ENCODE assay signal across 16 cellular contexts in the genomic region with DNA sequence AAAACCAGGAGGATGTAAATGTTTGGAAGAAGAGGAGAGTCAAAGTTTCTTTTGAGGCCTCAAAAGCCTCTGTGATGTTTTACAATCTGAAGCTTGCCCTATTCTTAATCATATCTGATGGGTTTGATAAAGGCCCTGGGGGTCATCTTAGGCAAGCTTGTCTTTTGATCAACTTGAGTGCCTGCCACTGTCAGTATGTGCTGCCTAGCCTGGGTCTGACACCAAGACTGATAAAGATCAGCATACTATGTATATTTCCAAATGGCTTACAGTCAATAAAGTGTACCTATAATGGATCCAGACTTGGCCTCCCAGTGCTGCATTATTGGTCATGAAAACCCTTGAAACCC. TPM values are rescaled to one million over a fixed set of nuclear protein-coding genes. Genes with fewer than 3 reads are reported as not detected.
DNase-seq lines count a peak whose midpoint lies in the region; ATAC-seq and TF ChIP-seq lines count a peak whose summit lies in the region.
"Had no signal": no experiment of that assay in that cellular context is flagged by ENCODE, and none has a peak within 500 bp of the region (broad histone marks: within the 10 kb centered on the region; RNA-seq: fewer than 3 reads in every experiment).

No MANE protein-coding gene starts in this region.

- no peaks in the 10 kb centered on the region for H3K27me3 ChIP-seq in KMS-11 (ENCODE audit: insufficient read depth, low read depth)
- no peaks in the 10 kb centered on the region for H3K27me3 ChIP-seq in transverse colon
- H3K27me3 ChIP-seq: gastroesophageal sphincter, right lobe of liver had no signal

- no peaks in the 10 kb centered on the region for H3K79me2 ChIP-seq in KMS-11 (ENCODE audit: insufficient read depth, low read depth)

- intact Hi-C loops in dendritic cell treated with granulocyte-macrophage colony-stimulating factor and Interleukin-4, amounts not matched to agents 40 ng/mL and 50 ng/mL, for 4 days (cut with micrococcal nuclease), result loop anchor here (5.0 kb wide), 1 partner anchor 46 kb away; no protein-coding TSS in a partner anchor
- intact Hi-C loops in transverse colon (cut with DNase I; ENCODE audit: low total_unique reads), result no loop called here

- peak overlapping the region; percentile 73 for H3K27ac Mint-ChIP-seq in dendritic cell treated with granulocyte-macrophage colony-stimulating factor and Interleukin-4, amounts not matched to agents 40 ng/mL and 50 ng/mL, for 4 days

- peaks cover 17% of the 10 kb centered on the region for H3K36me3 Mint-ChIP-seq in dendritic cell treated with granulocyte-macrophage colony-stimulating factor and Interleukin-4, amounts not matched to agents 40 ng/mL and 50 ng/mL, for 4 days (ENCODE audit: low read depth)
- H3K36me3 Mint-ChIP-seq: natural killer cell had no signal

- no peak for TF ChIP-seq EP300 in transverse colon (IDR thresholded peaks at IDR 0.05; ENCODE audit: low read depth)

- H3K4me1 ChIP-seq in KMS-11 (ENCODE audit: low read depth, poor library complexity, severe bottlenecking) (peaks cover 42% of the 10 kb centered on the region), transverse colon (peaks cover 4 to 96% (median 50%) of the 10 kb centered on the region in 4 donors)
- H3K4me1 ChIP-seq: gastroesophageal sphincter had no signal

- no peak for ATAC-seq in HG03521 (IDR thresholded peaks at IDR 0.05; ENCODE audit: unreplicated experiment)
- ATAC-seq: gastroesophageal sphincter had no signal

- TF ChIP-seq CTCF in KMS-11 (conservative IDR thresholded peaks at IDR 0.05; ENCODE audit: low read depth, low read length) (no peak), transverse colon (IDR thresholded peaks at IDR 0.05) (no peak)

- no peaks in the 10 kb centered on the region for H3K27me3 Mint-ChIP-seq in dendritic cell treated with granulocyte-macrophage colony-stimulating factor and Interleukin-4, amounts not matched to agents 40 ng/mL and 50 ng/mL, for 4 days

- peak overlapping the region; percentile 29; the same call in 1 of the 2 replicates for H2AFZ ChIP-seq in KMS-11 (ENCODE audit: low read depth)

- H3K4me1 Mint-ChIP-seq in dendritic cell treated with granulocyte-macrophage colony-stimulating factor and Interleukin-4, amounts not matched to agents 40 ng/mL and 50 ng/mL, for 4 days (ENCODE audit: low read depth), result peaks cover 75% of the 10 kb centered on the region

- no peak overlapping the region for H3K4me3 Mint-ChIP-seq in dendritic cell treated with granulocyte-macrophage colony-stimulating factor and Interleukin-4, amounts not matched to agents 40 ng/mL and 50 ng/mL, for 4 days

- H3K4me3 ChIP-seq in KMS-11 (IDR thresholded peaks at IDR 0.05; ENCODE audit: insufficient read depth, low read depth, low read length) (no peak overlapping the region), transverse colon (no peak overlapping the region)
- H3K4me3 ChIP-seq: gastroesophageal sphincter, HAP-1, right lobe of liver had no signal

- H3K36me3 ChIP-seq in KMS-11 (ENCODE audit: insufficient read depth), result no peaks in the 10 kb centered on the region
- no peaks in the 10 kb centered on the region for H3K36me3 ChIP-seq in transverse colon
- H3K36me3 ChIP-seq: gastroesophageal sphincter, HAP-1, right lobe of liver had no signal

- H3K9ac ChIP-seq in KMS-11, result no peak overlapping the region

- H3K9me3 ChIP-seq in transverse colon, result no peaks in the 10 kb centered on the region
- H3K9me3 ChIP-seq: gastroesophageal sphincter, HAP-1, right lobe of liver had no signal

- in situ Hi-C loops in transverse colon (cut with MboI; ENCODE audit: low pct_ligation_motif_present in 1 of 4, low pct_unique_long_range_greater_than_20kb in 1 of 4, low sequenced_read_pairs in 3 of 4), result no loop called here
- in situ Hi-C loops in G401 (cut with HindIII; ENCODE audit: low sequenced_read_pairs), result no loop called here

- H3K27ac ChIP-seq in KMS-11, result peak overlapping the region; percentile 43; the same call in 1 of the 2 replicates
- H3K27ac ChIP-seq in transverse colon, result peak overlapping the region; percentile 85 to 89 (median 86)
- H3K27ac ChIP-seq: gastroesophageal sphincter had no signal

- DNase-seq in NCI-H146 (lab: John Stamatoyannopoulos, UW) (peak; percentile 67), NCI-H146 treated with DMSO at 0.1 percent for 48 hours (lab: John Stamatoyannopoulos, UW; ENCODE audit: unreplicated experiment) (no peak), transverse colon (no peak), DMS 273 (lab: John Stamatoyannopoulos, UW; ENCODE audit: unreplicated experiment) (no peak), G401 (ENCODE audit: low spot score) (no peak)
- DNase-seq: DMS 273 treated with DMSO at 0.1 percent for 48 hours; effector CD4-positive, alpha-beta T cell; natural killer cell; NCI-H510A; right lobe of liver had no signal

- peak overlapping the region; percentile 31 for H3K4me2 ChIP-seq in KMS-11

- no peak for TF ChIP-seq POLR2A in transverse colon (IDR thresholded peaks at IDR 0.05)

- no peaks in the 10 kb centered on the region for H4K20me1 ChIP-seq in KMS-11 (ENCODE audit: insufficient read depth)

- no peaks in the 10 kb centered on the region for H3K9me3 Mint-ChIP-seq in dendritic cell treated with granulocyte-macrophage colony-stimulating factor and Interleukin-4, amounts not matched to agents 40 ng/mL and 50 ng/mL, for 4 days
- H3K9me3 Mint-ChIP-seq: natural killer cell had no signal

RNA-seq across cellular contexts. Expression of gene EHF, which starts 12.7 kb away (rescaled TPM):
- total RNA-seq in transverse colon, result 100 to 1,000 TPM; 206 to 406 (median 262) TPM
- not detected in 2 replicates for total RNA-seq in G401 (2014; rRNA removed; shearing (Covaris generic))
- total RNA-seq: A172, natural killer cell had no signal

Comparison
In these comparisons a context has a peak if more than half of its experiments do, and no peak if none do; other contexts are left out.
1. RNA of gene EHF, which starts 12.7 kb away (total RNA-seq): 206 to 406 TPM in transverse colon; not detected in G401; every median in the first group is over 100 times any median in the second.